In the genomic region with DNA sequence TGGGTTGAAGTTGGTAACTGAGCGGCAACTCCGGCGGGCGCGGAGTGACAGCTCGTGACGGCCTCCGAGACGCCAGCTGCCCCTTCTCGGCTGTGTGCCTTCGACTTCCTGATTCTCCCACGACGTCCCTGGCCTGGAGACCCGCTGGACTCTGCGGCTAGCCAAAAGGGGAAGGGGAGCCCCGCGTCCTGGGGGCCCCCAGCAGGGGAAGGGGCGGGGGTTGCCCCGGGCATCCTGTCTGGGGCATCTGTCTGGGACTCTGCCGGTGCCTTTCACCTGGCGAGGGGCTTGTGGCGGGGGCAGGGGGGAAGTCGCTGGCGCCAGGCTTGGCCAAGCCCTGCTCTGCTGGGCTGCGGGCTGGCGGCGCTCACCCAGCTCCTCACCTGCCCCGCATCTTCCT, we compare ENCODE assay signal across 8 cellular contexts.
DNase-seq lines count a peak whose midpoint lies in the region; ATAC-seq and TF ChIP-seq lines count a peak whose summit lies in the region.
"Not testable (repeated sequence)": the region's sequence is repeated elsewhere in the genome, so short reads cannot be mapped to it uniquely, and the experiment has no call there.

No MANE protein-coding gene starts in this region.

- H3K27me3 ChIP-seq in left ventricle myocardium inferior (ENCODE audit: low read depth) = peaks cover 78% of the 10 kb centered on the region
- not testable (repeated sequence) for H3K27me3 ChIP-seq in prostate gland (replicated peaks; ENCODE audit: insufficient read depth); upper lobe of left lung

- DNase-seq in CD1c-positive myeloid dendritic cell (ENCODE audit: extremely low spot score) (peak; percentile 20), dermis blood vessel endothelial cell (peak; percentile 1), medulla oblongata (ENCODE audit: extremely low spot score) (peak; percentile 5), prostate gland (ENCODE audit: low spot score) (peak; percentile 3), upper lobe of left lung (peak; percentile 24 to 77)
- DNase-seq in Jurkat, Clone E6-1 (ENCODE audit: low read depth, low spot score); left ventricle myocardium inferior: not testable (repeated sequence)
- DNase-seq in activated CD8-positive, alpha-beta memory T cell treated with anti-CD3 and anti-CD28 coated beads for 24 hours = peak; percentile 60

- not testable (repeated sequence) for TF ChIP-seq EP300 in upper lobe of left lung (IDR thresholded peaks at IDR 0.05)

- H3K27ac ChIP-seq in left ventricle myocardium inferior (replicated peaks); prostate gland; upper lobe of left lung: not testable (repeated sequence)

- TF ChIP-seq CTCF in left ventricle myocardium inferior (IDR thresholded peaks at IDR 0.05; ENCODE audit: borderline replicate concordance); prostate gland (IDR thresholded peaks at IDR 0.05); upper lobe of left lung (IDR thresholded peaks at IDR 0.05): not testable (repeated sequence)

- H3K9me3 ChIP-seq in left ventricle myocardium inferior (replicated peaks); prostate gland; upper lobe of left lung: not testable (repeated sequence)

- 2% methylated on average over 28 of the region's 28 CpGs for WGBS in prostate gland
- WGBS in upper lobe of left lung, 2 donors = 8% methylated on average over 11 of the region's 28 CpGs; no CpG with 5 or more reads in 1 of the 2 donors

- H3K4me1 ChIP-seq in left ventricle myocardium inferior; prostate gland (replicated peaks): not testable (repeated sequence)
- peaks cover 4 to 10% (median 6%) of the 10 kb centered on the region in 4 donors for H3K4me1 ChIP-seq in upper lobe of left lung

- not testable (repeated sequence) for TF ChIP-seq POLR2A in prostate gland (IDR thresholded peaks at IDR 0.05); upper lobe of left lung (IDR thresholded peaks at IDR 0.05)

- not testable (repeated sequence) for ATAC-seq in upper lobe of left lung (ENCODE audit: low FRiP score in 2 of 2)

- peak overlapping the region; percentile 23; the same call in 1 of the 2 replicates for H3K4me3 ChIP-seq in Jurkat, Clone E6-1 (ENCODE audit: low read length)
- H3K4me3 ChIP-seq in left ventricle myocardium inferior (peak overlapping the region; percentile 54), prostate gland (peak overlapping the region; percentile 15 to 31), upper lobe of left lung (peak overlapping the region in 3 of 4 donors; percentile 24 to 48 (median 34))

- H3K36me3 ChIP-seq in left ventricle myocardium inferior, prostate gland, upper lobe of left lung: not testable (repeated sequence)

- intact Hi-C loops in left ventricle myocardium inferior (cut with micrococcal nuclease) = not testable (repeated sequence)
- intact Hi-C loops in prostate gland (cut with DNase I) = loop anchor here (5.0 kb wide), 1 partner anchor 121 kb away; no protein-coding TSS in a partner anchor
